Comparison of ENCODE assay signal across 6 cellular contexts in genomic region chr1:149762286-149762685, GRCh38. TPM values are rescaled to one million over a fixed set of nuclear protein-coding genes. Genes with fewer than 3 reads are reported as not detected.
"Had no signal": no experiment of that assay in that cellular context is flagged by ENCODE, and none has a peak within 500 bp of the region (broad histone marks: within the 10 kb centered on the region; RNA-seq: fewer than 3 reads in every experiment).

No MANE protein-coding gene starts in this region.

RNA-seq across cellular contexts. Expression of gene FCGR1A, which starts 20.2 kb away (rescaled TPM):
- total RNA-seq: GM23248, H4, H7, HepG2, HFFc6, HT1080 had no signal
- polyA plus RNA-seq: GM23248, HepG2 had no signal
